ENCODE assay signal across 1 cellular context in the genomic region with DNA sequence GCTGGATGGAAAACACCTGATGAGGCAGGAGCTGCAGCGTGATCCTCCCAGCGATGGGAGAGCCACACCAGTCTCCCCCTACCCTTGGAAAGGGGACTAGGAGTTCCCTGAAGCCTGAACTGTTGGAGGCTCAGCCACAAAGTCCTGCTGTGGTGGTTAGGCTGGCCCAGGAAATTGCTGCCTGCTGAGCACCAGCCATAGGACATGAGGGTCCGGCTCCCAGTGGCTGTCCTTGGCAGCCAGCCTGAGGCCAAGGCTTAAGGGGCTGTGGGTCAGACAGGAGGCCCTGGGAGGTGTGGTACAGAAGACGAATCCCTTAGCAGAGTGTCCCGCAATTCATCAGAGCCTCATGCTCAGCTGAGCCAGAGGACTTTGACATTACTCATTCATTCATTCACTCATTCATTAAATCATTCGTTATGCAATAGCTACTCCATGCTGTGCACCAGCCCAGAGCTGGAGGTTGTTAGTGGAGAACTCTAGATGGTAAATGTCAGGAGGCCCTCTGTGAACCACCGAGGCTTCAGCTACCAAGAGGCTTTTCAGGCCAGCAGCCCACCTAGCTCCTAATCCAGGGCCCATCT.
A peak's percentile ranks its signal among the peaks of the same experiment; 100 is the strongest.
TF ChIP-seq lines count a peak whose summit lies in the region.

No MANE protein-coding gene starts in this region.

TF ChIP-seq in HepG2, 621 proteins besides CTCF, POLR2A, EP300 and RAD21:
- TF ChIP-seq ZNF24 (IDR thresholded peaks at IDR 0.05): peak; percentile 58; the same call in 1 of the 2 replicates
- TF ChIP-seq, protein P1, sequence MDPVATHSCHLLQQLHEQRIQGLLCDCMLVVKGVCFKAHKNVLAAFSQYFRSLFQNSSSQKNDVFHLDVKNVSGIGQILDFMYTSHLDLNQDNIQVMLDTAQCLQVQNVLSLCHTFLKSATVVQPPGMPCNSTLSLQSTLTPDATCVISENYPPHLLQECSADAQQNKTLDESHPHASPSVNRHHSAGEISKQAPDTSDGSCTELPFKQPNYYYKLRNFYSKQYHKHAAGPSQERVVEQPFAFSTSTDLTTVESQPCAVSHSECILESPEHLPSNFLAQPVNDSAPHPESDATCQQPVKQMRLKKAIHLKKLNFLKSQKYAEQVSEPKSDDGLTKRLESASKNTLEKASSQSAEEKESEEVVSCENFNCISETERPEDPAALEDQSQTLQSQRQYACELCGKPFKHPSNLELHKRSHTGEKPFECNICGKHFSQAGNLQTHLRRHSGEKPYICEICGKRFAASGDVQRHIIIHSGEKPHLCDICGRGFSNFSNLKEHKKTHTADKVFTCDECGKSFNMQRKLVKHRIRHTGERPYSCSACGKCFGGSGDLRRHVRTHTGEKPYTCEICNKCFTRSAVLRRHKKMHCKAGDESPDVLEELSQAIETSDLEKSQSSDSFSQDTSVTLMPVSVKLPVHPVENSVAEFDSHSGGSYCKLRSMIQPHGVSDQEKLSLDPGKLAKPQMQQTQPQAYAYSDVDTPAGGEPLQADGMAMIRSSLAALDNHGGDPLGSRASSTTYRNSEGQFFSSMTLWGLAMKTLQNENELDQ (CRISPR knock-in tag; IDR thresholded peaks at IDR 0.05; ENCODE audit: borderline replicate concordance): no peak
